Comparison of ENCODE assay signal across 8 cellular contexts in genomic region chr1:62962794-62963776, GRCh38.
A peak's percentile ranks its signal among the peaks of the same experiment; 100 is the strongest.
DNase-seq lines count a peak whose midpoint lies in the region; TF ChIP-seq lines count a peak whose summit lies in the region.

No MANE protein-coding gene starts in this region.

- no peaks in the 10 kb centered on the region for H3K4me1 Mint-ChIP-seq in activated CD4-positive, alpha-beta T cell treated with anti-CD3 and anti-CD28 coated beads, Interleukin-2, amount 10 ng/mL, durations not matched to agents 7 days and 5 days

- H3K27me3 ChIP-seq in H7 (ENCODE audit: control insufficient read depth, insufficient read depth, low read length): no peaks in the 10 kb centered on the region

- H3K9me3 Mint-ChIP-seq in activated CD4-positive, alpha-beta T cell treated with anti-CD3 and anti-CD28 coated beads, Interleukin-2, amount 10 ng/mL, durations not matched to agents 7 days and 5 days: no peaks in the 10 kb centered on the region

- no peaks in the 10 kb centered on the region for H3K36me3 Mint-ChIP-seq in activated CD4-positive, alpha-beta T cell treated with anti-CD3 and anti-CD28 coated beads, Interleukin-2, amount 10 ng/mL, durations not matched to agents 7 days and 5 days (ENCODE audit: low read depth)

- peaks cover 6% of the 10 kb centered on the region for H3K27me3 Mint-ChIP-seq in activated CD4-positive, alpha-beta T cell treated with anti-CD3 and anti-CD28 coated beads, Interleukin-2, amount 10 ng/mL, durations not matched to agents 7 days and 5 days

- POLR2A ChIA-PET in activated CD4-positive, alpha-beta T cell treated with anti-CD3 and anti-CD28 coated beads, Interleukin-2, amount 10 ng/mL, durations not matched to agents 7 days and 5 days (lab: Charles Lee): no interaction called here

- CTCF ChIA-PET in activated CD4-positive, alpha-beta T cell treated with anti-CD3 and anti-CD28 coated beads, Interleukin-2, amount 10 ng/mL, durations not matched to agents 7 days and 5 days (lab: Charles Lee): interaction anchor here (1.0 kb wide), 1 partner anchor 45 kb away, joined by 3 read pairs; no protein-coding TSS in a partner anchor

- H3K4me3 ChIP-seq in H7 (ENCODE audit: insufficient read depth, low read depth, low read length): no peak overlapping the region
- H3K4me3 ChIP-seq in astrocyte of the spinal cord (ENCODE audit: low read depth, low read length): no peak overlapping the region
- H3K4me3 ChIP-seq in lower leg skin (ENCODE audit: low read depth, poor library complexity, severe bottlenecking): no peak overlapping the region

- in situ Hi-C loops in astrocyte of the spinal cord (cut with HindIII; ENCODE audit: low sequenced_read_pairs): no loop called here

- no peak overlapping the region for H3K27ac Mint-ChIP-seq in activated CD4-positive, alpha-beta T cell treated with anti-CD3 and anti-CD28 coated beads, Interleukin-2, amount 10 ng/mL, durations not matched to agents 7 days and 5 days

- no peaks in the 10 kb centered on the region for H3K36me3 ChIP-seq in H7 (replicated peaks; ENCODE audit: control insufficient read depth, insufficient read depth, low read length)

- 26 to 32% methylated on average over 10 of the region's 10 CpGs for WGBS in lower leg skin, 2 donors

- intact Hi-C loops in lower leg skin (cut with DNase I; ENCODE audit: low total_unique reads): no loop called here

- no peak for TF ChIP-seq POLR2A in lower leg skin (IDR thresholded peaks at IDR 0.05)

- DNase-seq in activated CD4-positive, alpha-beta T cell treated with anti-CD3 and anti-CD28 coated beads, Interleukin-2, amount 10 ng/mL, durations not matched to agents 7 days and 5 days: peak; percentile 25
- DNase-seq in activated CD4-positive, alpha-beta T cell treated with anti-CD3 and anti-CD28 coated beads, Interleukin-2, amount 50 U/mL, for 4 hours: no peak
- DNase-seq in H7 (peak; percentile 90), NCI-H2107 treated with DMSO at 0.1 percent for 48 hours (lab: John Stamatoyannopoulos, UW; ENCODE audit: unreplicated experiment) (peak; percentile 67), astrocyte of the spinal cord (ENCODE audit: low read depth, low spot score) (peak; percentile 39), kidney tubule cell (ENCODE audit: low spot score) (peak; percentile 42), lower leg skin (ENCODE audit: low spot score in 2 of 2) (no peak), occipital lobe (lab: John Stamatoyannopoulos, UW) (no peak)

- H3K4me3 Mint-ChIP-seq in activated CD4-positive, alpha-beta T cell treated with anti-CD3 and anti-CD28 coated beads, Interleukin-2, amount 10 ng/mL, durations not matched to agents 7 days and 5 days: no peak overlapping the region

- TF ChIP-seq CTCF in astrocyte of the spinal cord (IDR thresholded peaks at IDR 0.05; ENCODE audit: low read depth, low read length) (peak; percentile 66), lower leg skin (IDR thresholded peaks at IDR 0.05) (no peak)

Comparison
In these comparisons a context has a peak if more than half of its experiments do, and no peak if none do; other contexts are left out.
1. DNase-seq: peak in activated CD4-positive, alpha-beta T cell treated with anti-CD3 and anti-CD28 coated beads, Interleukin-2, amount 10 ng/mL, durations not matched to agents 7 days and 5 days (single experiment), H7 (single experiment), NCI-H2107 treated with DMSO at 0.1 percent for 48 hours (single experiment), astrocyte of the spinal cord (single experiment) and kidney tubule cell (single experiment); none in activated CD4-positive, alpha-beta T cell treated with anti-CD3 and anti-CD28 coated beads, Interleukin-2, amount 50 U/mL, for 4 hours (0 of 2), lower leg skin (0 of 2) and occipital lobe (single experiment).